8 cellular contexts compared by ENCODE assay signal in genomic region chr22:32050678-32051515, GRCh38. TPM values are rescaled to one million over a fixed set of nuclear protein-coding genes. Genes with fewer than 3 reads are reported as not detected.
DNase-seq lines count a peak whose midpoint lies in the region; ATAC-seq and TF ChIP-seq lines count a peak whose summit lies in the region.

No MANE protein-coding gene starts in this region.

- intact Hi-C loops in A673 (cut with micrococcal nuclease; ENCODE audit: unreplicated experiment) = no loop called here

- no peaks in the 10 kb centered on the region for H3K9me3 ChIP-seq in A673 (ENCODE audit: low read depth, low read length, poor library complexity, severe bottlenecking)

- no TSS peak for BruUV-seq in A673 (replicated peaks; lab: Mats Ljungman, UMichigan)

- H3K27me3 ChIP-seq in A673 (replicated peaks; ENCODE audit: insufficient read depth, low read depth, low read length, poor library complexity) = no peaks in the 10 kb centered on the region

- ATAC-seq in GM19328 (IDR thresholded peaks at IDR 0.05; ENCODE audit: unreplicated experiment) (no peak), left lobe of liver (no peak)

- TF ChIP-seq CTCF in A673 (conservative IDR thresholded peaks at IDR 0.05; ENCODE audit: low read depth, low read length) = no peak

- DNase-seq in A673 (ENCODE audit: low spot score) = peak; percentile 77
- peak; percentile 26 for DNase-seq in GOT3 (lab: John Stamatoyannopoulos, UW)
- peak; percentile 84 for DNase-seq in RPMI7951 (ENCODE audit: low read depth)
- peak; percentile 52 for DNase-seq in activated naive CD4-positive, alpha-beta T cell treated with anti-CD3 and anti-CD28 coated beads, Interleukin-2, amount 50 U/mL, for 16 hours
- peak; percentile 73 for DNase-seq in islet precursor cell
- peak; percentile 27 for DNase-seq in stimulated activated CD8-positive, alpha-beta memory T cell treated with anti-CD3 and anti-CD28 coated beads, Interleukin-7, amount 100 ng/mL, for 24 hours (ENCODE audit: low read depth)
- no peak for DNase-seq in left lobe of liver (ENCODE audit: low spot score)

- H3K4me3 ChIP-seq in A673 (ENCODE audit: low read depth, low read length, poor library complexity, severe bottlenecking) = no peak overlapping the region

- H3K36me3 ChIP-seq in A673 (ENCODE audit: insufficient read depth, low read length, poor library complexity, severe bottlenecking) = no peaks in the 10 kb centered on the region

- H3K4me1 ChIP-seq in A673 (ENCODE audit: insufficient read depth, low read length, poor library complexity, severe bottlenecking) = peaks cover 12% of the 10 kb centered on the region

- POLR2A ChIA-PET in A673 (lab: Charles Lee; ENCODE audit: low non-redundant PET) = no interaction called here

- no peak overlapping the region for H3K27ac ChIP-seq in A673 (ENCODE audit: low read depth, low read length, poor library complexity, severe bottlenecking)

- CTCF ChIA-PET in A673 (lab: Charles Lee) = interaction anchor here (0.6 kb wide), 2 partner anchors 56 to 1129 kb away, joined by 3 to 4 read pairs; no protein-coding TSS in a partner anchor

RNA-seq across cellular contexts. Expression of gene SLC5A1, which starts 7.8 kb away (rescaled TPM):
- total RNA-seq in A673 (2021) = not detected in 2 replicates
- not detected in 2 replicates for total RNA-seq in RPMI7951 (2014; rRNA removed; shearing (Covaris generic))
- 1.9 TPM for total RNA-seq in left lobe of liver
